In the genomic region with DNA sequence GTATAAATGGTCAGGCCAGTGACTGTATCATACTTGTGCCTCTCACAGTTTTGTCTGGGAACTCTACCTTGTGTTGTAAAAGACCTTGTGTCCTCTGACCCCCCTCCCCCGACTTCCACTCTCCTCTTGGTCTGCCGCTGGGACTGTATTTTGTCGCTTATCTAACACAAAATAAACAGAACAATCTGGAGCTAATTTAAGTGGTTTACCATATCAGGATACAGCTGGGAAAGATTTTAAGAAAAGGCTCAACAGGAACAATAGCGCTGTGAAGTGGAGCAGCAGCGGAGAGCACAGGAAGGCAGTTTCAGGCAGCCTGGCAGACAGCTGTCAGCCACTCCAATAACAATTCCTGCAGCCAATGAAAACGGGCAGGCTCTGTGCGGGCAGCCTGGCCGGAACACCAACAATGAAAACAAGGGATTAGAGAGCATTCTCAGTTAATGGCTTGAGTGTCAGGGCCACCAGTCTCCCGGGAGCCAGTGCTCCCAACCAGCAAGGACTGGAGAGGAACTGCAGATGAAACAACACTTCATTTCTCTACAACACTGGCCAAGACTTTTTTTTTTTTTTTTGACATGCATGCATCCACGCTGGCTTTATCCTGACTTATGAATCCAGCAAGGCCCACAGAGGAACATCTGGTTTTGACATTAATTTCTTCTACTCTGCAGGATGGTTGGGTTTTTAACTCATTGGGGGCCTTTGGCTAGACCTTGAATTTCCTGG, we compare ENCODE assay signal across 9 cellular contexts.
DNase-seq lines count a peak whose midpoint lies in the region; ATAC-seq, FAIRE-seq and TF ChIP-seq lines count a peak whose summit lies in the region.
"Had no signal": no experiment of that assay in that cellular context is flagged by ENCODE, and none has a peak within 500 bp of the region (broad histone marks: within the 10 kb centered on the region; RNA-seq: fewer than 3 reads in every experiment).

No MANE protein-coding gene starts in this region.

- H3K4me1 ChIP-seq in BE2C (peaks cover 15% of the 10 kb centered on the region), astrocyte (ENCODE audit: insufficient read depth, low read length) (peaks cover 32% of the 10 kb centered on the region), iPS-20b (ENCODE audit: insufficient read depth, low read length) (peaks cover 15% of the 10 kb centered on the region; the same call in 1 of the 2 replicates), stomach smooth muscle (ENCODE audit: control insufficient read depth, insufficient read depth, low read length) (peaks cover 28% of the 10 kb centered on the region)

- DNase-seq in BE2C (peak; percentile 81), NCI-H1436 (lab: John Stamatoyannopoulos, UW) (peak; percentile 61), astrocyte (ENCODE audit: low read depth) (peak; percentile 88), RWPE1 (ENCODE audit: low spot score) (no peak)
- no peak for DNase-seq in stimulated activated CD4-positive, alpha-beta T cell treated with anti-CD3 and anti-CD28 coated beads, Interleukin-4, amount 100 ng/mL, for 4 hours

- H3K36me3 ChIP-seq in BE2C (no peaks in the 10 kb centered on the region), astrocyte (ENCODE audit: insufficient read depth, low read length) (no peaks in the 10 kb centered on the region), iPS-20b (ENCODE audit: insufficient read depth, low read depth, low read length) (no peaks in the 10 kb centered on the region), stomach smooth muscle (ENCODE audit: control insufficient read depth in 2 of 2, insufficient read depth in 2 of 2, low read length in 2 of 2) (no peaks in the 10 kb centered on the region)

- ATAC-seq in GM18511 (IDR thresholded peaks at IDR 0.05; ENCODE audit: unreplicated experiment), result no peak

- H3K9me3 ChIP-seq in BE2C (no peaks in the 10 kb centered on the region), astrocyte (ENCODE audit: insufficient read depth, low read depth, low read length) (no peaks in the 10 kb centered on the region), iPS-20b (ENCODE audit: insufficient read depth, low read depth, low read length) (no peaks in the 10 kb centered on the region), stomach smooth muscle (ENCODE audit: control insufficient read depth in 2 of 2, low read length in 2 of 2) (no peaks in the 10 kb centered on the region)

- no peaks in the 10 kb centered on the region for H3K9me3 Mint-ChIP-seq in astrocyte (ENCODE audit: unreplicated experiment)
- H3K9me3 Mint-ChIP-seq: stimulated activated naive CD8-positive, alpha-beta T cell treated with anti-CD3 and anti-CD28 coated beads, Interleukin-15, Interleukin-2, amounts not matched to agents 100 ng/mL and 50 ng/mL, for 24 hours had no signal

- H3K4me3 Mint-ChIP-seq in astrocyte (ENCODE audit: unreplicated experiment), result peak overlapping the region; percentile 71
- H3K4me3 Mint-ChIP-seq: stimulated activated naive CD8-positive, alpha-beta T cell treated with anti-CD3 and anti-CD28 coated beads, Interleukin-15, Interleukin-2, amounts not matched to agents 100 ng/mL and 50 ng/mL, for 24 hours had no signal

- no peak for TF ChIP-seq CTCF in BE2C (IDR thresholded peaks at IDR 0.05; ENCODE audit: low read depth, low read length)
- TF ChIP-seq CTCF in astrocyte (IDR thresholded peaks at IDR 0.05; ENCODE audit: insufficient read depth, low read depth, low read length), result no peak
- TF ChIP-seq CTCF in RWPE1 (conservative IDR thresholded peaks at IDR 0.05; ENCODE audit: low read depth), result no peak

- no peaks in the 10 kb centered on the region for H3K36me3 Mint-ChIP-seq in astrocyte (ENCODE audit: low read depth, unreplicated experiment)

- POLR2A ChIA-PET in RWPE1 (lab: Yijun Ruan, JAX; ENCODE audit: low non-redundant PET), result no interaction called here

- H3K27ac ChIP-seq in astrocyte (ENCODE audit: low read depth, low read length) (peak overlapping the region; percentile 89), iPS-20b (ENCODE audit: low read length) (no peak overlapping the region), stomach smooth muscle (ENCODE audit: low read length) (peak overlapping the region; percentile 77), RWPE1 (no peak overlapping the region)

- H3K4me1 Mint-ChIP-seq in astrocyte (ENCODE audit: low read depth, unreplicated experiment), result peaks cover 60% of the 10 kb centered on the region

- CTCF ChIA-PET in RWPE1 (lab: Yijun Ruan, JAX), result interaction anchor here (0.6 to 1.0 kb wide), 2 partner anchors 9 to 367 kb away, joined by 3 read pairs; no protein-coding TSS in a partner anchor

- FAIRE-seq in astrocyte (lab: Jason Lieb, UNC), result no peak

- peak overlapping the region; percentile 99 for H3K27ac Mint-ChIP-seq in astrocyte (ENCODE audit: unreplicated experiment)

- no peaks in the 10 kb centered on the region for H3K27me3 Mint-ChIP-seq in astrocyte (ENCODE audit: low read depth, unreplicated experiment)
- H3K27me3 Mint-ChIP-seq: stimulated activated naive CD8-positive, alpha-beta T cell treated with anti-CD3 and anti-CD28 coated beads, Interleukin-15, Interleukin-2, amounts not matched to agents 100 ng/mL and 50 ng/mL, for 24 hours had no signal

- H3K79me2 ChIP-seq in astrocyte (ENCODE audit: insufficient read depth, low read length), result no peaks in the 10 kb centered on the region

- H2AFZ ChIP-seq in astrocyte (ENCODE audit: low read depth, low read length), result peak overlapping the region; percentile 42

- peak overlapping the region; percentile 54 for H3K4me3 ChIP-seq in BE2C (ENCODE audit: low read depth, low read length)
- peak overlapping the region; percentile 27 for H3K4me3 ChIP-seq in astrocyte (ENCODE audit: insufficient read depth, low read depth, low read length)
- peak overlapping the region; percentile 11; the same call in 1 of the 2 replicates for H3K4me3 ChIP-seq in iPS-20b (ENCODE audit: low read length)
- H3K4me3 ChIP-seq in stomach smooth muscle (ENCODE audit: low read length in 2 of 2), result peak overlapping the region; percentile 45 to 59

- H3K4me2 ChIP-seq in astrocyte (ENCODE audit: low read length), result peak overlapping the region; percentile 85

- no peaks in the 10 kb centered on the region for H4K20me1 ChIP-seq in astrocyte (ENCODE audit: insufficient read depth, low read length)

- peak overlapping the region; percentile 75 for H3K9ac ChIP-seq in astrocyte (ENCODE audit: low read length)
- no peak overlapping the region for H3K9ac ChIP-seq in iPS-20b (ENCODE audit: low read depth, low read length)
- peak overlapping the region; percentile 3 to 13 for H3K9ac ChIP-seq in stomach smooth muscle (ENCODE audit: low read length in 2 of 2)

- no peaks in the 10 kb centered on the region for H3K27me3 ChIP-seq in BE2C
- H3K27me3 ChIP-seq in astrocyte (ENCODE audit: insufficient read depth, low read length), result no peaks in the 10 kb centered on the region
- no peaks in the 10 kb centered on the region for H3K27me3 ChIP-seq in iPS-20b (ENCODE audit: insufficient read depth, low read length)
- H3K27me3 ChIP-seq in stomach smooth muscle (ENCODE audit: control insufficient read depth in 1 of 2, insufficient read depth in 2 of 2, low read length in 2 of 2), result no peaks in the 10 kb centered on the region

Comparison
In these comparisons a context has a peak if more than half of its experiments do, and no peak if none do; other contexts are left out.
1. DNase-seq: peak in BE2C (single experiment), NCI-H1436 (single experiment) and astrocyte (single experiment); none in RWPE1 (single experiment) and stimulated activated CD4-positive, alpha-beta T cell treated with anti-CD3 and anti-CD28 coated beads, Interleukin-4, amount 100 ng/mL, for 4 hours (0 of 2).
2. H3K27ac ChIP-seq: peak in astrocyte (single experiment) and stomach smooth muscle (single experiment); none in iPS-20b (single experiment) and RWPE1 (single experiment).
3. Peak in every context shown above with its lines, with median percentiles within 50 percentile points of each other: H3K4me3 ChIP-seq.